Comparison of ENCODE assay signal across 24 cellular contexts in the genomic region with DNA sequence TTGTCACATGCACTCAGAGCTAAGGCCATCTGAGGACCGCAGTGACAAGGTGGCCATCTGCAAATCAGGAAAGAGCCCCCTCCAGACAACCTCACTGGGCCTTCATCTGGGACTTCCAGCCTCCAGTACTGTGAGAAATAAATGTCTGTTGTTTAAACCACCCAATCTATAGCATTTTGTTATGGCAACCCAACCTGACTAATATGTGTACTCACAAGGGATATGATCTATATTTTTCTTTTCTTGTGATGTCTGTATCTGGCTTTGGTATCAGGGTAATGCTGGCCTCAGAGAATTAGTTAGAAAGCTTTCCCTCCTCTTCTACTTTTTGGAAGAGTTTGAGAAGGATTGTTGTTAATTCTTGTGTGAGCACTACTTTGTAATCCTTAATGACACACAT. TPM values are rescaled to one million over a fixed set of nuclear protein-coding genes. Genes with fewer than 3 reads are reported as not detected.
DNase-seq lines count a peak whose midpoint lies in the region; ATAC-seq and TF ChIP-seq lines count a peak whose summit lies in the region.
"Had no signal": no experiment of that assay in that cellular context is flagged by ENCODE, and none has a peak within 500 bp of the region (broad histone marks: within the 10 kb centered on the region; RNA-seq: fewer than 3 reads in every experiment).

No MANE protein-coding gene starts in this region.

- intact Hi-C loops in activated CD4-positive, alpha-beta T cell treated with anti-CD3 and anti-CD28 coated beads for 36 hours (cut with DNase I, micrococcal nuclease), result no loop called here
- intact Hi-C loops in esophagus muscularis mucosa (cut with DNase I), result no loop called here

- H3K4me1 ChIP-seq in esophagus muscularis mucosa, result no peaks in the 10 kb centered on the region
- H3K4me1 ChIP-seq: BE2C had no signal

- WGBS in esophagus muscularis mucosa, result 87% methylated on average over 1 of the region's 1 CpG

- no peaks in the 10 kb centered on the region for H3K36me3 Mint-ChIP-seq in activated CD4-positive, alpha-beta T cell treated with anti-CD3 and anti-CD28 coated beads for 36 hours (ENCODE audit: low read depth)
- H3K36me3 Mint-ChIP-seq in activated CD4-positive, alpha-beta T cell treated with anti-CD3 and anti-CD28 coated beads, Interleukin-2, amount 10 ng/mL, durations not matched to agents 7 days and 5 days (ENCODE audit: low read depth), result no peaks in the 10 kb centered on the region
- H3K36me3 Mint-ChIP-seq in stimulated activated effector memory CD8-positive, alpha-beta T cell treated with anti-CD3 and anti-CD28 coated beads, Interleukin-12 subunit alpha, Interleukin-12 subunit beta, amount 100 ng/mL, for 72 hours, result no peaks in the 10 kb centered on the region
- H3K36me3 Mint-ChIP-seq: CD14-positive monocyte; CD4-positive, alpha-beta memory T cell; CD4-positive, CD25-positive, alpha-beta regulatory T cell; CD8-positive, alpha-beta memory T cell had no signal

- no peaks in the 10 kb centered on the region for H3K27me3 Mint-ChIP-seq in activated CD4-positive, alpha-beta T cell treated with anti-CD3 and anti-CD28 coated beads for 36 hours
- H3K27me3 Mint-ChIP-seq in activated CD4-positive, alpha-beta T cell treated with anti-CD3 and anti-CD28 coated beads, Interleukin-2, amount 10 ng/mL, durations not matched to agents 7 days and 5 days, result peaks cover 2% of the 10 kb centered on the region
- no peaks in the 10 kb centered on the region for H3K27me3 Mint-ChIP-seq in stimulated activated naive CD8-positive, alpha-beta T cell treated with anti-CD3 and anti-CD28 coated beads, Interleukin-15, amount 100 ng/mL, for 72 hours

- H3K27ac Mint-ChIP-seq in activated CD4-positive, alpha-beta T cell treated with anti-CD3 and anti-CD28 coated beads for 36 hours, result no peak overlapping the region
- no peak overlapping the region for H3K27ac Mint-ChIP-seq in activated CD4-positive, alpha-beta T cell treated with anti-CD3 and anti-CD28 coated beads, Interleukin-2, amount 10 ng/mL, durations not matched to agents 7 days and 5 days
- H3K27ac Mint-ChIP-seq in stimulated activated naive CD8-positive, alpha-beta T cell treated with anti-CD3 and anti-CD28 coated beads, Interleukin-15, amount 100 ng/mL, for 72 hours, result no peak overlapping the region
- H3K27ac Mint-ChIP-seq in stimulated activated effector memory CD8-positive, alpha-beta T cell treated with anti-CD3 and anti-CD28 coated beads, Interleukin-12 subunit alpha, Interleukin-12 subunit beta, amount 100 ng/mL, for 72 hours, result no peak overlapping the region
- H3K27ac Mint-ChIP-seq: CD14-positive monocyte; CD4-positive, alpha-beta memory T cell; CD4-positive, CD25-positive, alpha-beta regulatory T cell; CD8-positive, alpha-beta memory T cell had no signal

- CTCF ChIA-PET in activated CD4-positive, alpha-beta T cell treated with anti-CD3 and anti-CD28 coated beads for 36 hours (lab: Charles Lee), result no interaction called here
- CTCF ChIA-PET in activated CD4-positive, alpha-beta T cell treated with anti-CD3 and anti-CD28 coated beads, Interleukin-2, amount 10 ng/mL, durations not matched to agents 7 days and 5 days (lab: Charles Lee), result no interaction called here

- no peak overlapping the region for H3K4me3 ChIP-seq in esophagus muscularis mucosa
- H3K4me3 ChIP-seq: BLaER1, GM12878 had no signal

- ATAC-seq in activated CD4-positive, alpha-beta T cell treated with anti-CD3 and anti-CD28 coated beads for 36 hours, result peak; percentile 55
- ATAC-seq in stimulated activated naive CD8-positive, alpha-beta T cell treated with anti-CD3 and anti-CD28 coated beads, Interleukin-15, amount 100 ng/mL, for 72 hours, result peak; percentile 40
- no peak for ATAC-seq in stimulated activated naive CD8-positive, alpha-beta T cell treated with anti-CD3 and anti-CD28 coated beads, Interleukin-15, Interleukin-2, amounts not matched to agents 100 U/mL and 50 U/mL, for 24 hours
- ATAC-seq in stimulated activated effector memory CD8-positive, alpha-beta T cell treated with anti-CD3 and anti-CD28 coated beads, Interleukin-12 subunit alpha, Interleukin-12 subunit beta, amount 100 ng/mL, for 72 hours, result peak; percentile 83
- ATAC-seq: GM12878 had no signal

- no peak overlapping the region for H3K27ac ChIP-seq in esophagus muscularis mucosa (replicated peaks in 1 of 4)
- H3K27ac ChIP-seq: 22Rv1, BLaER1 had no signal

- H3K4me3 Mint-ChIP-seq in activated CD4-positive, alpha-beta T cell treated with anti-CD3 and anti-CD28 coated beads for 36 hours, result no peak overlapping the region
- no peak overlapping the region for H3K4me3 Mint-ChIP-seq in activated CD4-positive, alpha-beta T cell treated with anti-CD3 and anti-CD28 coated beads, Interleukin-2, amount 10 ng/mL, durations not matched to agents 7 days and 5 days
- H3K4me3 Mint-ChIP-seq in stimulated activated naive CD8-positive, alpha-beta T cell treated with anti-CD3 and anti-CD28 coated beads, Interleukin-15, amount 100 ng/mL, for 72 hours, result no peak overlapping the region
- H3K4me3 Mint-ChIP-seq in stimulated activated effector memory CD8-positive, alpha-beta T cell treated with anti-CD3 and anti-CD28 coated beads, Interleukin-12 subunit alpha, Interleukin-12 subunit beta, amount 100 ng/mL, for 72 hours, result no peak overlapping the region
- H3K4me3 Mint-ChIP-seq: CD14-positive monocyte; CD4-positive, alpha-beta memory T cell; CD4-positive, CD25-positive, alpha-beta regulatory T cell; CD8-positive, alpha-beta memory T cell had no signal

- DNase-seq in activated CD4-positive, alpha-beta T cell treated with anti-CD3 and anti-CD28 coated beads for 36 hours, result no peak
- DNase-seq in activated CD4-positive, alpha-beta T cell treated with anti-CD3 and anti-CD28 coated beads, Interleukin-2, amount 10 ng/mL, durations not matched to agents 7 days and 5 days, result no peak
- DNase-seq in stimulated activated naive CD8-positive, alpha-beta T cell treated with anti-CD3 and anti-CD28 coated beads, Interleukin-15, amount 100 ng/mL, for 72 hours, result no peak
- no peak for DNase-seq in stimulated activated naive CD8-positive, alpha-beta T cell treated with anti-CD3 and anti-CD28 coated beads, Interleukin-15, Interleukin-2, amounts not matched to agents 100 U/mL and 50 U/mL, for 24 hours
- no peak for DNase-seq in stimulated activated effector memory CD8-positive, alpha-beta T cell treated with anti-CD3 and anti-CD28 coated beads, Interleukin-12 subunit alpha, Interleukin-12 subunit beta, amount 100 ng/mL, for 72 hours (ENCODE audit: low spot score in 2 of 2)
- DNase-seq in esophagus muscularis mucosa (ENCODE audit: extremely low spot score), result no peak
- DNase-seq: ACHN; BE2C; C1 segment of cervical spinal cord; CD4-positive, alpha-beta memory T cell; CD4-positive, CD25-positive, alpha-beta regulatory T cell; CD8-positive, alpha-beta memory T cell; COR-L47; DMS 273 treated with DMSO at 0.1 percent for 48 hours; DMS153; DMS53; DMS79; DND-41; EL; GDM1 had no signal

- no peaks in the 10 kb centered on the region for H3K9me3 ChIP-seq in esophagus muscularis mucosa
- H3K9me3 ChIP-seq: BE2C had no signal

- TF ChIP-seq EP300 in esophagus muscularis mucosa (IDR thresholded peaks at IDR 0.05), result no peak

- no peaks in the 10 kb centered on the region for H3K27me3 ChIP-seq in esophagus muscularis mucosa
- H3K27me3 ChIP-seq: BLaER1 had no signal

- no peaks in the 10 kb centered on the region for H3K36me3 ChIP-seq in esophagus muscularis mucosa
- H3K36me3 ChIP-seq: BE2C, BLaER1 had no signal

- H3K9me3 Mint-ChIP-seq in activated CD4-positive, alpha-beta T cell treated with anti-CD3 and anti-CD28 coated beads for 36 hours (ENCODE audit: low read depth), result peaks cover 2% of the 10 kb centered on the region
- peaks cover 5% of the 10 kb centered on the region for H3K9me3 Mint-ChIP-seq in activated CD4-positive, alpha-beta T cell treated with anti-CD3 and anti-CD28 coated beads, Interleukin-2, amount 10 ng/mL, durations not matched to agents 7 days and 5 days
- H3K9me3 Mint-ChIP-seq in stimulated activated naive CD8-positive, alpha-beta T cell treated with anti-CD3 and anti-CD28 coated beads, Interleukin-15, amount 100 ng/mL, for 72 hours, result no peaks in the 10 kb centered on the region
- H3K9me3 Mint-ChIP-seq in stimulated activated effector memory CD8-positive, alpha-beta T cell treated with anti-CD3 and anti-CD28 coated beads, Interleukin-12 subunit alpha, Interleukin-12 subunit beta, amount 100 ng/mL, for 72 hours, result no peaks in the 10 kb centered on the region
- H3K9me3 Mint-ChIP-seq: CD4-positive, CD25-positive, alpha-beta regulatory T cell; CD8-positive, alpha-beta memory T cell had no signal

- no peak for TF ChIP-seq POLR2A in esophagus muscularis mucosa (IDR thresholded peaks at IDR 0.05; ENCODE audit: low read depth)

- POLR2A ChIA-PET in activated CD4-positive, alpha-beta T cell treated with anti-CD3 and anti-CD28 coated beads for 36 hours (lab: Charles Lee), result no interaction called here
- POLR2A ChIA-PET in activated CD4-positive, alpha-beta T cell treated with anti-CD3 and anti-CD28 coated beads, Interleukin-2, amount 10 ng/mL, durations not matched to agents 7 days and 5 days (lab: Charles Lee), result no interaction called here

- H3K4me1 Mint-ChIP-seq in activated CD4-positive, alpha-beta T cell treated with anti-CD3 and anti-CD28 coated beads for 36 hours, result peaks cover 13% of the 10 kb centered on the region
- peaks cover 9% of the 10 kb centered on the region for H3K4me1 Mint-ChIP-seq in activated CD4-positive, alpha-beta T cell treated with anti-CD3 and anti-CD28 coated beads, Interleukin-2, amount 10 ng/mL, durations not matched to agents 7 days and 5 days
- peaks cover 13% of the 10 kb centered on the region for H3K4me1 Mint-ChIP-seq in stimulated activated naive CD8-positive, alpha-beta T cell treated with anti-CD3 and anti-CD28 coated beads, Interleukin-15, amount 100 ng/mL, for 72 hours
- H3K4me1 Mint-ChIP-seq in stimulated activated effector memory CD8-positive, alpha-beta T cell treated with anti-CD3 and anti-CD28 coated beads, Interleukin-12 subunit alpha, Interleukin-12 subunit beta, amount 100 ng/mL, for 72 hours, result peaks cover 10% of the 10 kb centered on the region
- H3K4me1 Mint-ChIP-seq: CD14-positive monocyte; CD4-positive, alpha-beta memory T cell; CD8-positive, alpha-beta memory T cell had no signal

- TF ChIP-seq CTCF in esophagus muscularis mucosa (IDR thresholded peaks at IDR 0.05), result no peak

RNA-seq across cellular contexts. Expression of gene ENTPD6, which starts 37.5 kb away (rescaled TPM):
- total RNA-seq in activated CD4-positive, alpha-beta T cell treated with anti-CD3 and anti-CD28 coated beads for 36 hours, result 10 to 100 TPM; 34.3 to 41.5 TPM
- 10 to 100 TPM; 33.8 to 45.6 TPM for total RNA-seq in activated CD4-positive, alpha-beta T cell treated with anti-CD3 and anti-CD28 coated beads, Interleukin-2, amount 10 ng/mL, durations not matched to agents 7 days and 5 days
- 10 to 100 TPM; 39.0 to 44.1 (median 43.5) TPM for total RNA-seq in esophagus muscularis mucosa
